ENCODE assay signal across 1 cellular context in the genomic region with DNA sequence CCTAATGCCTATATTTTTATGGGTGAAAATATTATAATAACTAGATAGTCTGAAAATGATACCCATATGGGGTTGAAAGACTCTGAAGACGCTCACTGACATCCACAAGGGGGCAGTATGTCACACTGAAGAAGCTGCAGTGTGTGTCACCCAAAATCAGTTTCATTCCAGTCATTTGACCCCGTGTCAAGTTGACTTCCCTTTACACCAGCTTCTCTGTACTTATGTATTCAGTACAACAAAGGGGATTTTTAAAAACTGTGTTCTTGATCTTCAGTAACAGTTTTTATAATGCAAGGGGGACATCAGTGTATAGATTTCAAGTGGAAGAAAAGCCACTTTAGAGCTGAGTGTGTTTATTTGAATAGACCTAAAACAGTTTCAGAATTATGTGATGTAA.
TF ChIP-seq lines count a peak whose summit lies in the region.

No MANE protein-coding gene starts in this region.

TF ChIP-seq in GM23338, 12 proteins besides CTCF, POLR2A, EP300 and RAD21 (continued from another document):
- TF ChIP-seq, protein P1, sequence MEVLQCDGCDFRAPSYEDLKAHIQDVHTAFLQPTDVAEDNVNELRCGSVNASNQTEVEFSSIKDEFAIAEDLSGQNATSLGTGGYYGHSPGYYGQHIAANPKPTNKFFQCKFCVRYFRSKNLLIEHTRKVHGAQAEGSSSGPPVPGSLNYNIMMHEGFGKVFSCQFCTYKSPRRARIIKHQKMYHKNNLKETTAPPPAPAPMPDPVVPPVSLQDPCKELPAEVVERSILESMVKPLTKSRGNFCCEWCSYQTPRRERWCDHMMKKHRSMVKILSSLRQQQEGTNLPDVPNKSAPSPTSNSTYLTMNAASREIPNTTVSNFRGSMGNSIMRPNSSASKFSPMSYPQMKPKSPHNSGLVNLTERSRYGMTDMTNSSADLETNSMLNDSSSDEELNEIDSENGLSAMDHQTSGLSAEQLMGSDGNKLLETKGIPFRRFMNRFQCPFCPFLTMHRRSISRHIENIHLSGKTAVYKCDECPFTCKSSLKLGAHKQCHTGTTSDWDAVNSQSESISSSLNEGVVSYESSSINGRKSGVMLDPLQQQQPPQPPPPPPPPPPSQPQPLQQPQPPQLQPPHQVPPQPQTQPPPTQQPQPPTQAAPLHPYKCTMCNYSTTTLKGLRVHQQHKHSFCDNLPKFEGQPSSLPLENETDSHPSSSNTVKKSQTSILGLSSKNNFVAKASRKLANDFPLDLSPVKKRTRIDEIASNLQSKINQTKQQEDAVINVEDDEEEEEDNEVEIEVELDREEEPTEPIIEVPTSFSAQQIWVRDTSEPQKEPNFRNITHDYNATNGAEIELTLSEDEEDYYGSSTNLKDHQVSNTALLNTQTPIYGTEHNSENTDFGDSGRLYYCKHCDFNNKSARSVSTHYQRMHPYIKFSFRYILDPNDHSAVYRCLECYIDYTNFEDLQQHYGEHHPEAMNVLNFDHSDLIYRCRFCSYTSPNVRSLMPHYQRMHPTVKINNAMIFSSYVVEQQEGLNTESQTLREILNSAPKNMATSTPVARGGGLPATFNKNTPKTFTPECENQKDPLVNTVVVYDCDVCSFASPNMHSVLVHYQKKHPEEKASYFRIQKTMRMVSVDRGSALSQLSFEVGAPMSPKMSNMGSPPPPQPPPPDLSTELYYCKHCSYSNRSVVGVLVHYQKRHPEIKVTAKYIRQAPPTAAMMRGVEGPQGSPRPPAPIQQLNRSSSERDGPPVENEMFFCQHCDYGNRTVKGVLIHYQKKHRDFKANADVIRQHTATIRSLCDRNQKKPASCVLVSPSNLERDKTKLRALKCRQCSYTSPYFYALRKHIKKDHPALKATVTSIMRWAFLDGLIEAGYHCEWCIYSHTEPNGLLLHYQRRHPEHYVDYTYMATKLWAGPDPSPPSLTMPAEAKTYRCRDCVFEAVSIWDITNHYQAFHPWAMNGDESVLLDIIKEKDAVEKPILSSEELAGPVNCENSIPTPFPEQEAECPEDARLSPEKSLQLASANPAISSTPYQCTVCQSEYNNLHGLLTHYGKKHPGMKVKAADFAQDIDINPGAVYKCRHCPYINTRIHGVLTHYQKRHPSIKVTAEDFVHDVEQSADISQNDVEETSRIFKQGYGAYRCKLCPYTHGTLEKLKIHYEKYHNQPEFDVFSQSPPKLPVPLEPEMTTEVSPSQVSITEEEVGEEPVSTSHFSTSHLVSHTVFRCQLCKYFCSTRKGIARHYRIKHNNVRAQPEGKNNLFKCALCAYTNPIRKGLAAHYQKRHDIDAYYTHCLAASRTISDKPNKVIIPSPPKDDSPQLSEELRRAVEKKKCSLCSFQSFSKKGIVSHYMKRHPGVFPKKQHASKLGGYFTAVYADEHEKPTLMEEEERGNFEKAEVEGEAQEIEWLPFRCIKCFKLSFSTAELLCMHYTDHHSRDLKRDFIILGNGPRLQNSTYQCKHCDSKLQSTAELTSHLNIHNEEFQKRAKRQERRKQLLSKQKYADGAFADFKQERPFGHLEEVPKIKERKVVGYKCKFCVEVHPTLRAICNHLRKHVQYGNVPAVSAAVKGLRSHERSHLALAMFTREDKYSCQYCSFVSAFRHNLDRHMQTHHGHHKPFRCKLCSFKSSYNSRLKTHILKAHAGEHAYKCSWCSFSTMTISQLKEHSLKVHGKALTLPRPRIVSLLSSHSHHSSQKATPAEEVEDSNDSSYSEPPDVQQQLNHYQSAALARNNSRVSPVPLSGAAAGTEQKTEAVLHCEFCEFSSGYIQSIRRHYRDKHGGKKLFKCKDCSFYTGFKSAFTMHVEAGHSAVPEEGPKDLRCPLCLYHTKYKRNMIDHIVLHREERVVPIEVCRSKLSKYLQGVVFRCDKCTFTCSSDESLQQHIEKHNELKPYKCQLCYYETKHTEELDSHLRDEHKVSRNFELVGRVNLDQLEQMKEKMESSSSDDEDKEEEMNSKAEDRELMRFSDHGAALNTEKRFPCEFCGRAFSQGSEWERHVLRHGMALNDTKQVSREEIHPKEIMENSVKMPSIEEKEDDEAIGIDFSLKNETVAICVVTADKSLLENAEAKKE (CRISPR knock-in tag; IDR thresholded peaks at IDR 0.05), result no peak
- TF ChIP-seq STAT1 (IDR thresholded peaks at IDR 0.05; ENCODE audit: unreplicated experiment), result no peak
- TF ChIP-seq ZNF331 (CRISPR knock-in tag; IDR thresholded peaks at IDR 0.05; ENCODE audit: low read depth), result no peak
- TF ChIP-seq, protein P2, sequence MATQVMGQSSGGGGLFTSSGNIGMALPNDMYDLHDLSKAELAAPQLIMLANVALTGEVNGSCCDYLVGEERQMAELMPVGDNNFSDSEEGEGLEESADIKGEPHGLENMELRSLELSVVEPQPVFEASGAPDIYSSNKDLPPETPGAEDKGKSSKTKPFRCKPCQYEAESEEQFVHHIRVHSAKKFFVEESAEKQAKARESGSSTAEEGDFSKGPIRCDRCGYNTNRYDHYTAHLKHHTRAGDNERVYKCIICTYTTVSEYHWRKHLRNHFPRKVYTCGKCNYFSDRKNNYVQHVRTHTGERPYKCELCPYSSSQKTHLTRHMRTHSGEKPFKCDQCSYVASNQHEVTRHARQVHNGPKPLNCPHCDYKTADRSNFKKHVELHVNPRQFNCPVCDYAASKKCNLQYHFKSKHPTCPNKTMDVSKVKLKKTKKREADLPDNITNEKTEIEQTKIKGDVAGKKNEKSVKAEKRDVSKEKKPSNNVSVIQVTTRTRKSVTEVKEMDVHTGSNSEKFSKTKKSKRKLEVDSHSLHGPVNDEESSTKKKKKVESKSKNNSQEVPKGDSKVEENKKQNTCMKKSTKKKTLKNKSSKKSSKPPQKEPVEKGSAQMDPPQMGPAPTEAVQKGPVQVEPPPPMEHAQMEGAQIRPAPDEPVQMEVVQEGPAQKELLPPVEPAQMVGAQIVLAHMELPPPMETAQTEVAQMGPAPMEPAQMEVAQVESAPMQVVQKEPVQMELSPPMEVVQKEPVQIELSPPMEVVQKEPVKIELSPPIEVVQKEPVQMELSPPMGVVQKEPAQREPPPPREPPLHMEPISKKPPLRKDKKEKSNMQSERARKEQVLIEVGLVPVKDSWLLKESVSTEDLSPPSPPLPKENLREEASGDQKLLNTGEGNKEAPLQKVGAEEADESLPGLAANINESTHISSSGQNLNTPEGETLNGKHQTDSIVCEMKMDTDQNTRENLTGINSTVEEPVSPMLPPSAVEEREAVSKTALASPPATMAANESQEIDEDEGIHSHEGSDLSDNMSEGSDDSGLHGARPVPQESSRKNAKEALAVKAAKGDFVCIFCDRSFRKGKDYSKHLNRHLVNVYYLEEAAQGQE (IDR thresholded peaks at IDR 0.05; ENCODE audit: unreplicated experiment), result no peak
- TF ChIP-seq ZNF114 (CRISPR knock-in tag; IDR thresholded peaks at IDR 0.05), result no peak
- TF ChIP-seq JUNB (IDR thresholded peaks at IDR 0.05; ENCODE audit: unreplicated experiment), result no peak
